Comparison of ENCODE assay signal across 20 cellular contexts in genomic region chr7:157239571-157240270, GRCh38.
"Had no signal": no experiment of that assay in that cellular context is flagged by ENCODE, and none has a peak within 500 bp of the region (broad histone marks: within the 10 kb centered on the region; RNA-seq: fewer than 3 reads in every experiment).

No MANE protein-coding gene starts in this region.

- H3K27ac Mint-ChIP-seq: activated CD8-positive, alpha-beta memory T cell treated with anti-CD3 and anti-CD28 coated beads, Interleukin-2, amount 10 ng/mL, durations not matched to agents 7 days and 5 days; progenitor cell of endocrine pancreas; stimulated activated naive B cell treated with anti-CD40 and anti-IgM and Interleukin-4, amounts not matched to agents 10 μg/mL and 1 μg/mL and 100 μg/mL, for 72 hours had no signal

- H3K27ac ChIP-seq: cardiac muscle cell, heart right ventricle, right lobe of liver, suprapubic skin had no signal

- H3K4me3 Mint-ChIP-seq: activated CD8-positive, alpha-beta memory T cell treated with anti-CD3 and anti-CD28 coated beads, Interleukin-2, amount 10 ng/mL, durations not matched to agents 7 days and 5 days; natural killer cell treated with Interleukin-12 subunit alpha and Interleukin-12 subunit beta and Interleukin-15 and Interleukin-18, amount 100 ng/mL, for 72 hours; stimulated activated naive B cell treated with anti-CD40 and anti-IgM and Interleukin-4, amounts not matched to agents 10 μg/mL and 1 μg/mL and 100 μg/mL, for 72 hours; type B pancreatic cell had no signal

- H3K27me3 Mint-ChIP-seq: activated CD8-positive, alpha-beta memory T cell treated with anti-CD3 and anti-CD28 coated beads, Interleukin-2, amount 10 ng/mL, durations not matched to agents 7 days and 5 days; natural killer cell treated with Interleukin-12 subunit alpha and Interleukin-12 subunit beta and Interleukin-15 and Interleukin-18, amount 100 ng/mL, for 72 hours; progenitor cell of endocrine pancreas; stimulated activated naive B cell treated with anti-CD40 and anti-IgM and Interleukin-4, amounts not matched to agents 10 μg/mL and 1 μg/mL and 100 μg/mL, for 72 hours; type B pancreatic cell had no signal

- H3K4me1 ChIP-seq: heart right ventricle, right lobe of liver, suprapubic skin had no signal

- DNase-seq: activated CD8-positive, alpha-beta memory T cell treated with anti-CD3 and anti-CD28 coated beads, Interleukin-2, amount 10 ng/mL, durations not matched to agents 7 days and 5 days; activated gamma-delta T cell; activated T-cell treated with anti-CD3 and anti-CD28 coated beads, Interleukin-2, amount 50 U/mL, for 48 hours; foreskin melanocyte; heart right ventricle; islet precursor cell; occipital lobe; right lobe of liver; stimulated activated CD4-positive, alpha-beta T cell treated with anti-CD3 and anti-CD28 coated beads, Interleukin-2, amount 100 ng/mL, for 24 hours; stimulated activated naive B cell treated with anti-CD40 and anti-IgM and Interleukin-4, amounts not matched to agents 10 μg/mL and 1 μg/mL and 100 μg/mL, for 72 hours; T-helper 2 cell had no signal

- H3K9me3 Mint-ChIP-seq: natural killer cell treated with Interleukin-12 subunit alpha and Interleukin-12 subunit beta and Interleukin-15 and Interleukin-18, amount 100 ng/mL, for 72 hours; type B pancreatic cell had no signal

- FAIRE-seq: colon, endothelial cell of umbilical vein, TTC549 had no signal

- ATAC-seq: activated CD8-positive, alpha-beta memory T cell treated with anti-CD3 and anti-CD28 coated beads, Interleukin-2, amount 10 ng/mL, durations not matched to agents 7 days and 5 days; left lobe of liver; stimulated activated naive B cell treated with anti-CD40 and anti-IgM and Interleukin-4, amounts not matched to agents 10 μg/mL and 1 μg/mL and 100 μg/mL, for 72 hours had no signal

- H3K9me3 ChIP-seq: heart right ventricle, right lobe of liver, suprapubic skin had no signal

- H3K4me3 ChIP-seq: cardiac muscle cell, heart right ventricle, right lobe of liver, suprapubic skin had no signal

- H3K27me3 ChIP-seq: cardiac muscle cell, heart right ventricle, right lobe of liver, suprapubic skin had no signal
